1 cellular context compared by ENCODE assay signal in the genomic region with DNA sequence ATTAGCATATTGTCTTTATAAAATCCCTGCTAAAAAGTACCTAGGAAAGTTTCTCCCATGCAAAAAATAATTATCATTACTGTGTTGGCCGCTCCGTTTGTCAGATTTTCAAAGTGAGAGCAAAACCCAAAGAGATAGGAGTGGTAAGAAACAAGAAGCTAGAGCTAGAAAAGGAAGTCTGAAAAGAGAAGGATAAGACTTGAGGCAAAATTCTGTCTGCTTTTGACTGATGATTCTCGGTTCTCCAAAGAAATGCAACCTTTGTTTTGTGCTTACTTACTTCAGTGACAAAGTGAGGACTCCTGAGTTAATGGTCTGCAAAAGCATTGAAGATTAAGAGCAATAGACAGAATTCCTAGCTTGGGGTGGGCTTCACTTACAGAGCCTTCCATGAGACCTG.
TF ChIP-seq lines count a peak whose summit lies in the region.

No MANE protein-coding gene starts in this region.

TF ChIP-seq in HCT116, 20 proteins besides CTCF, POLR2A, EP300 and RAD21 (continued from another document):
- TF ChIP-seq, protein P1, sequence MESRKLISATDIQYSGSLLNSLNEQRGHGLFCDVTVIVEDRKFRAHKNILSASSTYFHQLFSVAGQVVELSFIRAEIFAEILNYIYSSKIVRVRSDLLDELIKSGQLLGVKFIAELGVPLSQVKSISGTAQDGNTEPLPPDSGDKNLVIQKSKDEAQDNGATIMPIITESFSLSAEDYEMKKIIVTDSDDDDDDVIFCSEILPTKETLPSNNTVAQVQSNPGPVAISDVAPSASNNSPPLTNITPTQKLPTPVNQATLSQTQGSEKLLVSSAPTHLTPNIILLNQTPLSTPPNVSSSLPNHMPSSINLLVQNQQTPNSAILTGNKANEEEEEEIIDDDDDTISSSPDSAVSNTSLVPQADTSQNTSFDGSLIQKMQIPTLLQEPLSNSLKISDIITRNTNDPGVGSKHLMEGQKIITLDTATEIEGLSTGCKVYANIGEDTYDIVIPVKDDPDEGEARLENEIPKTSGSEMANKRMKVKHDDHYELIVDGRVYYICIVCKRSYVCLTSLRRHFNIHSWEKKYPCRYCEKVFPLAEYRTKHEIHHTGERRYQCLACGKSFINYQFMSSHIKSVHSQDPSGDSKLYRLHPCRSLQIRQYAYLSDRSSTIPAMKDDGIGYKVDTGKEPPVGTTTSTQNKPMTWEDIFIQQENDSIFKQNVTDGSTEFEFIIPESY (IDR thresholded peaks at IDR 0.05; ENCODE audit: extremely low read depth, insufficient replicate concordance, low read length), result no peak
- TF ChIP-seq POLR2AphosphoS5 (IDR thresholded peaks at IDR 0.05; ENCODE audit: low read depth, low read length) (no peak), EZH2 (IDR thresholded peaks at IDR 0.05) (no peak)
- TF ChIP-seq, protein P2, sequence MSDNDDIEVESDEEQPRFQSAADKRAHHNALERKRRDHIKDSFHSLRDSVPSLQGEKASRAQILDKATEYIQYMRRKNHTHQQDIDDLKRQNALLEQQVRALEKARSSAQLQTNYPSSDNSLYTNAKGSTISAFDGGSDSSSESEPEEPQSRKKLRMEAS (IDR thresholded peaks at IDR 0.05), result no peak
